11 cellular contexts compared by ENCODE assay signal in genomic region chr6:31690231-31691077, GRCh38. TPM values are rescaled to one million over a fixed set of nuclear protein-coding genes. Genes with fewer than 3 reads are reported as not detected.
A peak's percentile ranks its signal among the peaks of the same experiment; 100 is the strongest.
DNase-seq lines count a peak whose midpoint lies in the region; ATAC-seq and TF ChIP-seq lines count a peak whose summit lies in the region.
"Had no signal": no experiment of that assay in that cellular context is flagged by ENCODE, and none has a peak within 500 bp of the region (broad histone marks: within the 10 kb centered on the region; RNA-seq: fewer than 3 reads in every experiment).

No MANE protein-coding gene starts in this region.

- TF ChIP-seq CTCF in HCT116 (IDR thresholded peaks at IDR 0.05 in 2 of 3, conservative IDR thresholded peaks at IDR 0.05 in 1 of 3; ENCODE audit: borderline replicate concordance in 1 of 3, insufficient read depth in 1 of 3, low read depth in 2 of 3, low read length in 2 of 3) (no peak), osteoblast (IDR thresholded peaks at IDR 0.05; ENCODE audit: extremely low read depth, low read depth, low read length) (no peak)

- no peak overlapping the region for H3K4me3 Mint-ChIP-seq in activated naive CD8-positive, alpha-beta T cell treated with anti-CD3 and anti-CD28 coated beads for 36 hours

- no TSS peak for BruUV-seq in HCT116 (replicated peaks; lab: Mats Ljungman, UMichigan)

- intact Hi-C loops in HCT116 (cut with micrococcal nuclease) = no loop called here

- H4K20me1 ChIP-seq in HCT116 (ENCODE audit: insufficient read depth) = no peaks in the 10 kb centered on the region
- peaks cover 5% of the 10 kb centered on the region for H4K20me1 ChIP-seq in osteoblast (ENCODE audit: insufficient read depth, low read length)

- H3K4me1 ChIP-seq in HCT116 (ENCODE audit: control insufficient read depth in 1 of 2, insufficient read depth in 2 of 2, low read length in 2 of 2) = peaks cover 11 to 16% of the 10 kb centered on the region in 2 experiments
- H3K4me1 ChIP-seq in muscle layer of duodenum (ENCODE audit: control insufficient read depth in 1 of 2, insufficient read depth in 2 of 2, low read length in 2 of 2) = peaks cover 0 to 4% of the 10 kb centered on the region in 2 donors
- no peaks in the 10 kb centered on the region for H3K4me1 ChIP-seq in HAP-1
- no peaks in the 10 kb centered on the region for H3K4me1 ChIP-seq in osteoblast (ENCODE audit: insufficient read depth, low read length)

- H3K4me3 ChIP-seq in HCT116 (replicated peaks in 1 of 2; ENCODE audit: low read depth in 1 of 2, low read length in 2 of 2) (no peak overlapping the region), muscle layer of duodenum (ENCODE audit: low read depth in 1 of 2, low read length in 2 of 2) (no peak overlapping the region), HAP-1 (no peak overlapping the region), osteoblast (ENCODE audit: insufficient read depth, low read length) (no peak overlapping the region)

- CTCF ChIA-PET in HCT116 (lab: Charles Lee) = interaction anchor here (0.7 to 1.3 kb wide), 4 partner anchors 13 to 172 kb away, joined by 3 to 7 read pairs (median 4); partner anchors contain the start of genes ABHD16A and NEU1

- H3K9me3 ChIP-seq in HCT116 (ENCODE audit: control insufficient read depth in 1 of 2, insufficient read depth in 1 of 2, low read depth in 1 of 2, low read length in 2 of 2) (no peaks in the 10 kb centered on the region), muscle layer of duodenum (ENCODE audit: control insufficient read depth in 1 of 2, low read length in 2 of 2) (no peaks in the 10 kb centered on the region), HAP-1 (no peaks in the 10 kb centered on the region), osteoblast (ENCODE audit: low read depth, low read length) (no peaks in the 10 kb centered on the region)

- H3K4me2 ChIP-seq in HCT116 (ENCODE audit: low read length) (peak overlapping the region; percentile 47), osteoblast (ENCODE audit: insufficient read depth, low read length) (no peak overlapping the region)

- H3K36me3 Mint-ChIP-seq in activated naive CD8-positive, alpha-beta T cell treated with anti-CD3 and anti-CD28 coated beads for 36 hours = peaks cover 11% of the 10 kb centered on the region

- peak overlapping the region; percentile 40 for H3K27ac Mint-ChIP-seq in activated naive CD8-positive, alpha-beta T cell treated with anti-CD3 and anti-CD28 coated beads for 36 hours

- no peaks in the 10 kb centered on the region for H3K9me3 Mint-ChIP-seq in activated naive CD8-positive, alpha-beta T cell treated with anti-CD3 and anti-CD28 coated beads for 36 hours

- peak overlapping the region; percentile 30; the same call in 1 of the 2 replicates for H3K9ac ChIP-seq in HCT116 (ENCODE audit: low read length)

- in situ Hi-C loops in HAP-1 (cut with MboI; ENCODE audit: low sequenced_read_pairs) = no loop called here

- POLR2A ChIA-PET in HCT116 (lab: Charles Lee) = interaction anchor here (1.0 to 1.4 kb wide), 2 partner anchors 13 to 137 kb away, joined by 3 to 5 read pairs; partner anchors contain the start of genes ABHD16A and HSPA1B

- no peak for TF ChIP-seq RAD21 in HCT116 (IDR thresholded peaks at IDR 0.05; ENCODE audit: low read depth)

- H3K27me3 ChIP-seq in HCT116 (ENCODE audit: insufficient read depth, low read length) (no peaks in the 10 kb centered on the region), muscle layer of duodenum (ENCODE audit: low read depth, low read length) (no peaks in the 10 kb centered on the region), HAP-1 (ENCODE audit: low read depth) (no peaks in the 10 kb centered on the region), osteoblast (ENCODE audit: insufficient read depth, low read length) (no peaks in the 10 kb centered on the region)

- peak overlapping the region; percentile 23 for H3K27ac ChIP-seq in HCT116 (ENCODE audit: low read depth, low read length)
- H3K27ac ChIP-seq in muscle layer of duodenum (ENCODE audit: low read length) = peak overlapping the region; percentile 14
- H3K27ac ChIP-seq in osteoblast (ENCODE audit: low read depth, low read length) = no peak overlapping the region

- TF ChIP-seq POLR2A in HCT116 (IDR thresholded peaks at IDR 0.05; ENCODE audit: borderline replicate concordance, extremely low read depth, insufficient read depth, insufficient read length) = no peak

- RAD21 ChIA-PET in HCT116 (lab: Charles Lee; ENCODE audit: low non-redundant PET in 1 of 2, low total read pairs in 2 of 2, uncharacterized antibody in 2 of 2, unreplicated experiment in 2 of 2) = no interaction called here

- H2AFZ ChIP-seq in HCT116 (ENCODE audit: low read depth, low read length, poor library complexity, severe bottlenecking) (no peak overlapping the region), osteoblast (ENCODE audit: low read length) (no peak overlapping the region)

- DNase-seq in HCT116 (ENCODE audit: low read depth, low spot score) = no peak
- no peak for DNase-seq in activated naive CD8-positive, alpha-beta T cell treated with anti-CD3 and anti-CD28 coated beads for 36 hours
- no peak for DNase-seq in activated CD8-positive, alpha-beta memory T cell treated with anti-CD3 and anti-CD28 coated beads, Interleukin-2, amount 50 U/mL, for 4 hours
- DNase-seq in HAP-1 (ENCODE audit: low spot score in 2 of 2) = no peak
- DNase-seq in osteoblast (ENCODE audit: insufficient read length, low spot score, missing footprints) = no peak
- DNase-seq: activated CD8-positive, alpha-beta memory T cell treated with anti-CD3 and anti-CD28 coated beads, Interleukin-2, amount 50 U/mL, for 48 hours; Kasumi-1; NCI-H446 treated with DMSO at 0.1 percent for 48 hours had no signal

- H3K36me3 ChIP-seq in HCT116 (ENCODE audit: control insufficient read depth in 1 of 2, insufficient read depth in 2 of 2, low read length in 2 of 2) = peaks cover 13 to 25% of the 10 kb centered on the region in 2 experiments; a peak in 2 of 4 replicates
- peaks cover 69 to 93% of the 10 kb centered on the region in 2 donors for H3K36me3 ChIP-seq in muscle layer of duodenum (ENCODE audit: control insufficient read depth in 1 of 2, insufficient read depth in 2 of 2, low read length in 2 of 2)
- H3K36me3 ChIP-seq in HAP-1 (replicated peaks) = peaks cover 52% of the 10 kb centered on the region
- H3K36me3 ChIP-seq in osteoblast (ENCODE audit: insufficient read depth, low read length) = peaks cover 78% of the 10 kb centered on the region

- ATAC-seq in HCT116 = peak; percentile 64

- peaks cover 2% of the 10 kb centered on the region for H3K4me1 Mint-ChIP-seq in activated naive CD8-positive, alpha-beta T cell treated with anti-CD3 and anti-CD28 coated beads for 36 hours

- no peaks in the 10 kb centered on the region for H3K9me2 ChIP-seq in HCT116 (ENCODE audit: insufficient read depth)

- H3K79me2 ChIP-seq in HCT116 (ENCODE audit: insufficient read depth, low read length) (no peaks in the 10 kb centered on the region), osteoblast (ENCODE audit: insufficient read depth, low read length) (no peaks in the 10 kb centered on the region)

- H3K27me3 Mint-ChIP-seq in activated naive CD8-positive, alpha-beta T cell treated with anti-CD3 and anti-CD28 coated beads for 36 hours = no peaks in the 10 kb centered on the region

TF ChIP-seq in HCT116, 20 proteins besides CTCF, POLR2A, EP300 and RAD21 (continues in another document):
- TF ChIP-seq CEBPB (IDR thresholded peaks at IDR 0.05; ENCODE audit: low read depth) (no peak), REST (IDR thresholded peaks at IDR 0.05; ENCODE audit: low read depth) (no peak), CBX3 (IDR thresholded peaks at IDR 0.05; ENCODE audit: low read depth) (no peak), ELF1 (IDR thresholded peaks at IDR 0.05; ENCODE audit: borderline replicate concordance, low read depth) (no peak)

RNA-seq across cellular contexts. Expression of gene LY6G5C, which starts 9.6 kb away (rescaled TPM):
- total RNA-seq in HCT116 (2021; ENCODE audit: unreplicated experiment) (1.7 TPM), osteoblast (0.59 and 0.72 TPM in 2 replicates)
- polyA plus RNA-seq in HCT116 (2012) = 2.7 and 2.8 TPM in 2 replicates
- 1 to 10 TPM; 2.3 to 2.4 TPM for total RNA-seq in activated naive CD8-positive, alpha-beta T cell treated with anti-CD3 and anti-CD28 coated beads for 36 hours
- total RNA-seq: SK-MEL-5 had no signal

RNA-seq across cellular contexts. Expression of gene ABHD16A, which starts 12.7 kb away (rescaled TPM):
- 32.4 TPM for total RNA-seq in HCT116 (2021; ENCODE audit: unreplicated experiment)
- polyA plus RNA-seq in HCT116 (2012) = 44.3 and 46.5 TPM in 2 replicates
- total RNA-seq in activated naive CD8-positive, alpha-beta T cell treated with anti-CD3 and anti-CD28 coated beads for 36 hours = 10 to 100 TPM; 33.3 to 35.8 TPM
- 41.0 and 43.4 TPM in 2 replicates for total RNA-seq in osteoblast

RNA-seq across cellular contexts. Expression of gene LY6G6F, which starts 16.2 kb away (rescaled TPM):
- total RNA-seq in HCT116 (2021; ENCODE audit: unreplicated experiment) (not detected), osteoblast (not detected in 2 replicates)
- polyA plus RNA-seq in HCT116 (2012) = not detected in 2 replicates
- total RNA-seq in activated naive CD8-positive, alpha-beta T cell treated with anti-CD3 and anti-CD28 coated beads for 36 hours = not detected
- total RNA-seq: cardiac septum, SK-MEL-5 had no signal

RNA-seq across cellular contexts. Expression of gene LY6G5B, which starts 20.7 kb away (rescaled TPM):
- 15.4 TPM for total RNA-seq in HCT116 (2021; ENCODE audit: unreplicated experiment)
- polyA plus RNA-seq in HCT116 (2012) = 14.8 and 15.2 TPM in 2 replicates
- total RNA-seq in activated naive CD8-positive, alpha-beta T cell treated with anti-CD3 and anti-CD28 coated beads for 36 hours = 10 to 100 TPM; 17.6 to 21.4 TPM
- total RNA-seq in osteoblast = 4.1 and 5.4 TPM in 2 replicates

RNA-seq across cellular contexts. Expression of gene CSNK2B, which starts 24.6 kb away (rescaled TPM):
- 210 TPM for total RNA-seq in HCT116 (2021; ENCODE audit: unreplicated experiment)
- 357 and 396 TPM in 2 replicates for polyA plus RNA-seq in HCT116 (2012)
- 100 to 1,000 TPM; 297 to 307 TPM for total RNA-seq in activated naive CD8-positive, alpha-beta T cell treated with anti-CD3 and anti-CD28 coated beads for 36 hours
- total RNA-seq in osteoblast = 124 and 150 TPM in 2 replicates
